In the genomic region with DNA sequence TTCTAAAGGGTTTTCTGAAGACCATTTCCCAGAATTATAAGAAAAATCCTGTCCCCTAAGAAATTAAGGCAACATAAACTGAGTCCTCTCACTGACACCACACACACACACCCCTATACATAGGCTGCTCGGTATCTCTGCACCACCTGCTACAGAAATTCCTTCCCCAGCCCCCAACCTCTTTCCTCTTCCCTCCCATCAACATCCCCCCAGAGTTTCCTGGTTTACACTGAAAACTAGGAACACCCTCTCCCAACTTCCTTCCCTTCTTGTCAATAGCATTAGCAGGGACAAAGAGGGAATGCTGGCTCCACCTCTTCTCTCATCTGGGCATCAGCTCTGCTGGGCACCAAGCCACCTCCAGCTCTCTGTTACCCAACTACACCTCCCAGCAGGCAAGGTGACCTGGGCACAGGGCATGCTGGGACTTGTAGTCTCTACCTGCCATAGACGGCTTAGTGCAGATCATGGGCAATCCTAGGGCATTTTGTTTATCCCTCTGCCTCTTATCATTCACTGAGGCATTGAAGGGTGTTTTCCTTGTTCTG, we compare ENCODE assay signal across 8 cellular contexts. TPM values are rescaled to one million over a fixed set of nuclear protein-coding genes. Genes with fewer than 3 reads are reported as not detected.
DNase-seq lines count a peak whose midpoint lies in the region; ATAC-seq, FAIRE-seq and TF ChIP-seq lines count a peak whose summit lies in the region.

No MANE protein-coding gene starts in this region.

- no peak overlapping the region for H3K4ac ChIP-seq in H1 (replicated peaks; ENCODE audit: insufficient read length, low read depth, low read length)

- FAIRE-seq in A549 (lab: Jason Lieb, UNC) (peak; percentile 98), H1 (lab: Jason Lieb, UNC) (peak; percentile 80)

- peak overlapping the region; percentile 20 to 84; a peak in 4 of 6 replicates for H3K27ac ChIP-seq in A549
- peak overlapping the region; percentile 87 for H3K27ac ChIP-seq in GM23248
- no peak overlapping the region for H3K27ac ChIP-seq in H1 (ENCODE audit: low read depth, low read length)

- in situ Hi-C loops in GM23248 (cut with MboI), result loop anchor here (10.0 kb wide), 1 partner anchor 83 kb away; no protein-coding TSS in a partner anchor

- TF ChIP-seq CTCF in A549 (IDR thresholded peaks at IDR 0.05) (no peak), H1 (IDR thresholded peaks at IDR 0.05; ENCODE audit: control extremely low read depth in 1 of 3, insufficient read depth in 1 of 3, low read depth in 1 of 3, low read length in 3 of 3) (no peak), mesothelial cell of epicardium (IDR thresholded peaks at IDR 0.05; ENCODE audit: unreplicated experiment) (no peak)

- H3K56ac ChIP-seq in H1 (replicated peaks; ENCODE audit: insufficient read length, low read depth, low read length), result no peak overlapping the region

- no peak overlapping the region for H3K4me3 Mint-ChIP-seq in activated CD4-positive, alpha-beta memory T cell treated with anti-CD3 and anti-CD28 coated beads, Interleukin-2, amount 10 ng/mL, durations not matched to agents 7 days and 5 days
- H3K4me3 Mint-ChIP-seq in mesothelial cell of epicardium, result no peak overlapping the region

- H2BK5ac ChIP-seq in H1 (ENCODE audit: low read depth, low read length), result no peak overlapping the region

- peaks cover 23% of the 10 kb centered on the region for H3K36me3 ChIP-seq in GM23248 (ENCODE audit: low read depth)
- peaks cover 0 to 8% (median 4%) of the 10 kb centered on the region in 4 experiments; a peak in 3 of 8 replicates for H3K36me3 ChIP-seq in H1 (ENCODE audit: control insufficient read depth in 2 of 4, insufficient read depth in 4 of 4, low read length in 3 of 4)

- no peak overlapping the region for H3K14ac ChIP-seq in H1 (ENCODE audit: insufficient read length)

- TF ChIP-seq EP300 in A549 (IDR thresholded peaks at IDR 0.05) (no peak), H1 (IDR thresholded peaks at IDR 0.05; ENCODE audit: borderline replicate concordance in 1 of 2, low read depth in 2 of 2, low read length in 2 of 2) (no peak)

- no peak overlapping the region for H4K8ac ChIP-seq in H1 (ENCODE audit: extremely low read depth, insufficient read depth, low read length)

- no peak overlapping the region for H3K18ac ChIP-seq in H1 (ENCODE audit: extremely low read depth, low read length)

- H3K9me3 ChIP-seq in A549, result no peaks in the 10 kb centered on the region
- no peaks in the 10 kb centered on the region for H3K9me3 ChIP-seq in GM23248 (ENCODE audit: low read depth)
- no peaks in the 10 kb centered on the region for H3K9me3 ChIP-seq in H1 (ENCODE audit: insufficient read depth in 2 of 2, low read depth in 1 of 2, low read length in 1 of 2)

- TF ChIP-seq RAD21 in A549 (conservative IDR thresholded peaks at IDR 0.05 in 1 of 2, IDR thresholded peaks at IDR 0.05 in 1 of 2), result no peak
- no peak for TF ChIP-seq RAD21 in H1 (IDR thresholded peaks at IDR 0.05 in 1 of 2, conservative IDR thresholded peaks at IDR 0.05 in 1 of 2; ENCODE audit: low read depth in 2 of 2, low read length in 2 of 2)

- no peaks in the 10 kb centered on the region for H3K23me2 ChIP-seq in H1 (ENCODE audit: low read depth, low read length)

- peak overlapping the region; percentile 41 for H3K4me2 ChIP-seq in A549
- H3K4me2 ChIP-seq in GM23248 (ENCODE audit: unreplicated experiment), result peak overlapping the region; percentile 63
- peak overlapping the region; percentile 29 to 32; a peak in 3 of 4 replicates for H3K4me2 ChIP-seq in H1 (ENCODE audit: insufficient read depth in 1 of 2, low read depth in 2 of 2, low read length in 2 of 2)

- H3F3A ChIP-seq in GM23248 (ENCODE audit: insufficient read depth), result peaks cover 86% of the 10 kb centered on the region

- H3K23ac ChIP-seq in H1 (ENCODE audit: insufficient read length), result no peak overlapping the region

- H2AFZ ChIP-seq in GM23248 (no peak overlapping the region), H1 (ENCODE audit: low read length) (no peak overlapping the region)

- H2BK20ac ChIP-seq in H1 (ENCODE audit: low read length), result no peak overlapping the region

- POLR2A ChIA-PET in A549 (lab: Yijun Ruan, JAX) (interaction anchor here (0.6 to 1.8 kb wide), 7 partner anchors 15 to 129 kb away, joined by 3 to 24 read pairs (median 4); a partner anchor contains a TSS), H1 (lab: Charles Lee; ENCODE audit: partially characterized antibody) (interaction anchor here (0.6 to 2.8 kb wide), 7 partner anchors 9 to 96 kb away, joined by 3 to 19 read pairs (median 3); a partner anchor contains a TSS)
- POLR2A ChIA-PET in activated CD4-positive, alpha-beta memory T cell treated with anti-CD3 and anti-CD28 coated beads, Interleukin-2, amount 10 ng/mL, durations not matched to agents 7 days and 5 days (lab: Charles Lee), result interaction anchor here (1.3 to 3.8 kb wide), 4 partner anchors 15 to 94 kb away, joined by 4 to 18 read pairs (median 9); a partner anchor contains a TSS

- no peak overlapping the region for H4K91ac ChIP-seq in H1 (replicated peaks; ENCODE audit: insufficient read length, low read length)

- no peak overlapping the region; the same call in 1 of the 2 replicates for H2BK15ac ChIP-seq in H1 (ENCODE audit: low read length)

- no peak overlapping the region for H3K27ac Mint-ChIP-seq in activated CD4-positive, alpha-beta memory T cell treated with anti-CD3 and anti-CD28 coated beads, Interleukin-2, amount 10 ng/mL, durations not matched to agents 7 days and 5 days
- peak overlapping the region; percentile 16 for H3K27ac Mint-ChIP-seq in mesothelial cell of epicardium

- H3K9me3 Mint-ChIP-seq in activated CD4-positive, alpha-beta memory T cell treated with anti-CD3 and anti-CD28 coated beads, Interleukin-2, amount 10 ng/mL, durations not matched to agents 7 days and 5 days, result no peaks in the 10 kb centered on the region
- H3K9me3 Mint-ChIP-seq in mesothelial cell of epicardium, result no peaks in the 10 kb centered on the region

- peaks cover 20% of the 10 kb centered on the region for H3K27me3 Mint-ChIP-seq in activated CD4-positive, alpha-beta memory T cell treated with anti-CD3 and anti-CD28 coated beads, Interleukin-2, amount 10 ng/mL, durations not matched to agents 7 days and 5 days
- H3K27me3 Mint-ChIP-seq in mesothelial cell of epicardium (ENCODE audit: low read depth), result no peaks in the 10 kb centered on the region

- H3K27me3 ChIP-seq in GM23248 (replicated peaks; ENCODE audit: insufficient read depth) (no peaks in the 10 kb centered on the region), H1 (replicated peaks in 1 of 4; ENCODE audit: control insufficient read depth in 3 of 4, extremely low read depth in 1 of 4, insufficient read depth in 3 of 4, low read length in 3 of 4) (no peaks in the 10 kb centered on the region)

- TF ChIP-seq POLR2A in A549 (IDR thresholded peaks at IDR 0.05; ENCODE audit: low read length) (no peak), H1 (IDR thresholded peaks at IDR 0.05; ENCODE audit: control extremely low read depth in 1 of 2, low read depth in 2 of 2, low read length in 2 of 2) (no peak)

- ATAC-seq in A549, result peak; percentile 79 to 80
- no peak for ATAC-seq in HG03025 (IDR thresholded peaks at IDR 0.05; ENCODE audit: low FRiP score, unreplicated experiment)

- CTCF ChIA-PET in A549 (lab: Yijun Ruan, JAX), result interaction anchor here (0.9 to 33.2 kb wide), 25 partner anchors 13 to 212 kb away, joined by 3 to 1360 read pairs (median 10); a partner anchor contains a TSS
- CTCF ChIA-PET in activated CD4-positive, alpha-beta memory T cell treated with anti-CD3 and anti-CD28 coated beads, Interleukin-2, amount 10 ng/mL, durations not matched to agents 7 days and 5 days (lab: Charles Lee), result interaction anchor here (0.6 to 15.8 kb wide), 18 partner anchors 9 to 185 kb away, joined by 3 to 342 read pairs (median 4); a partner anchor contains a TSS
- CTCF ChIA-PET in H1 (lab: Charles Lee; ENCODE audit: partially characterized antibody), result interaction anchor here (0.6 to 23.6 kb wide), 18 partner anchors 9 to 288 kb away, joined by 3 to 542 read pairs (median 6); a partner anchor contains a TSS

- H3K79me2 ChIP-seq in GM23248 (ENCODE audit: insufficient read depth), result peaks cover 99% of the 10 kb centered on the region
- no peaks in the 10 kb centered on the region; a peak in 1 of 4 replicates for H3K79me2 ChIP-seq in H1 (ENCODE audit: control insufficient read depth in 1 of 2, insufficient read depth in 2 of 2, low read length in 2 of 2)

- H3K4me1 ChIP-seq in A549 (peaks cover 80% of the 10 kb centered on the region), GM23248 (ENCODE audit: insufficient read depth) (peaks cover 71% of the 10 kb centered on the region), H1 (replicated peaks in 1 of 4; ENCODE audit: control insufficient read depth in 3 of 4, insufficient read depth in 4 of 4, low read length in 3 of 4) (peaks cover 8 to 16% (median 14%) of the 10 kb centered on the region in 4 experiments; a peak in 6 of 7 replicates)

- no peak overlapping the region for H2AK5ac ChIP-seq in H1 (ENCODE audit: low read depth, low read length)

- H3K36me3 Mint-ChIP-seq in activated CD4-positive, alpha-beta memory T cell treated with anti-CD3 and anti-CD28 coated beads, Interleukin-2, amount 10 ng/mL, durations not matched to agents 7 days and 5 days (ENCODE audit: low read depth), result no peaks in the 10 kb centered on the region
- peaks cover 8% of the 10 kb centered on the region for H3K36me3 Mint-ChIP-seq in mesothelial cell of epicardium

- peaks cover 47% of the 10 kb centered on the region; the same call in 1 of the 2 replicates for H4K20me1 ChIP-seq in GM23248 (ENCODE audit: insufficient read depth)
- H4K20me1 ChIP-seq in H1 (replicated peaks in 1 of 2; ENCODE audit: control insufficient read depth in 1 of 2, insufficient read depth in 2 of 2, low read length in 2 of 2), result peaks cover 2 to 3% of the 10 kb centered on the region in 2 experiments

- WGBS in A549 (ENCODE audit: missing lambda C conversion rate), result 25% methylated on average over 2 of the region's 2 CpGs
- 7 to 8% methylated on average over 2 of the region's 2 CpGs for WGBS in GM23248 (ENCODE audit: low coverage in 1 of 2, low lambda C conversion rate in 2 of 2, missing lambda C conversion rate in 2 of 2), 2 experiments
- 25% methylated on average over 2 of the region's 2 CpGs; no CpG with 5 or more reads in 1 of the 2 experiments for WGBS in H1 (ENCODE audit: extremely low coverage in 1 of 2, insufficient coverage in 1 of 2, insufficient read length in 1 of 2, insufficient replicate concordance in 2 of 2, low coverage in 1 of 2, low lambda C conversion rate in 2 of 2, missing lambda C conversion rate in 1 of 2), 2 experiments

- no peaks in the 10 kb centered on the region for H3K9me2 ChIP-seq in GM23248 (ENCODE audit: insufficient read depth)

- H3K9ac ChIP-seq in GM23248, result peak overlapping the region; percentile 33; the same call in 1 of the 2 replicates
- H3K9ac ChIP-seq in H1 (replicated peaks in 1 of 4; ENCODE audit: extremely low read depth in 1 of 4, low read depth in 3 of 4, low read length in 3 of 4), result no peak overlapping the region

- H3K79me1 ChIP-seq in H1 (ENCODE audit: low read depth, low read length), result 0 out of 2 replicates have a peak, but pooled peaks cover 2% of the 10 kb centered on the region

- DNase-seq in A549 (ENCODE audit: low read depth in 1 of 2, low spot score in 1 of 2) (peak; percentile 89 to 96), GM23248 (peak; percentile 80), NCI-H345 treated with DMSO at 0.1 percent for 48 hours (lab: John Stamatoyannopoulos, UW; ENCODE audit: unreplicated experiment) (peak; percentile 58), H1 (ENCODE audit: low read depth in 1 of 2, low spot score in 2 of 2) (peak in 1 of 2 experiments; percentile 72), mesothelial cell of epicardium (ENCODE audit: low spot score in 2 of 2, unreplicated experiment in 2 of 2) (no peak)
- DNase-seq in activated CD4-positive, alpha-beta memory T cell treated with anti-CD3 and anti-CD28 coated beads, Interleukin-2, amount 10 ng/mL, durations not matched to agents 7 days and 5 days, result peak; percentile 68
- peak; percentile 22 to 37 for DNase-seq in stimulated activated CD8-positive, alpha-beta memory T cell treated with anti-CD3 and anti-CD28 coated beads, Interleukin-7, amount 100 ng/mL, for 4 hours (ENCODE audit: low read depth in 2 of 2)

- H2BK120ac ChIP-seq in H1 (replicated peaks; ENCODE audit: low read depth, low read length), result no peak overlapping the region

- H4K5ac ChIP-seq in H1 (ENCODE audit: insufficient read length, low read depth, low read length), result no peak overlapping the region

- H2BK12ac ChIP-seq in H1 (ENCODE audit: low read depth, low read length), result no peak overlapping the region

- H3K4me3 ChIP-seq in A549, result no peak overlapping the region
- H3K4me3 ChIP-seq in GM23248, result peak overlapping the region; percentile 27
- 0 out of 8 replicates have a peak overlapping the region, but pooled peaks of 1 of the 4 experiments have one; percentile 10 for H3K4me3 ChIP-seq in H1 (ENCODE audit: extremely low read depth in 1 of 4, insufficient read depth in 2 of 4, low read depth in 3 of 4, low read length in 4 of 4)

- H3K4me1 Mint-ChIP-seq in activated CD4-positive, alpha-beta memory T cell treated with anti-CD3 and anti-CD28 coated beads, Interleukin-2, amount 10 ng/mL, durations not matched to agents 7 days and 5 days, result peaks cover 10% of the 10 kb centered on the region
- H3K4me1 Mint-ChIP-seq in mesothelial cell of epicardium, result peaks cover 22% of the 10 kb centered on the region

RNA-seq across cellular contexts. Expression of a gene that starts 15.7 kb away (rescaled TPM):
- 91.4 and 101 TPM in 2 replicates for polyA plus RNA-seq in A549 (2011; rRNA removed)
- polyA plus RNA-seq in A549 (2012; cell fraction: cytosol; rRNA removed), result 179 and 201 TPM in 2 replicates
- polyA plus RNA-seq in A549 (2012; cell fraction: nucleus; rRNA removed), result 194 and 208 TPM in 2 replicates
- polyA plus RNA-seq in A549 (2017; fragmentation: RNase III; extraction: RNeasy Plus Mini Kit Qiagen cat#74134 plus additional on column Dnase treatment), result 371 to 416 TPM (median 377 TPM) in 3 replicates
- polyA minus RNA-seq in A549 (2011; rRNA and poly(A)+ RNA removed), result 68.0 and 70.8 TPM in 2 replicates
- 1,074 and 1,102 TPM in 2 replicates for total RNA-seq in GM23248 (2014; rRNA removed; shearing (Covaris generic))
- polyA plus RNA-seq in GM23248 (2016; fragmentation: Nextera tagmentation; extraction: Ambion mirVana), result 666 and 686 TPM in 2 replicates
- 1 to 10 TPM; 1.0 to 1.1 TPM for total RNA-seq in activated CD4-positive, alpha-beta memory T cell treated with anti-CD3 and anti-CD28 coated beads, Interleukin-2, amount 10 ng/mL, durations not matched to agents 7 days and 5 days
- total RNA-seq in H1 (2021; fragmentation: NEBNext Ultra II Directional; extraction: Animal tissue kit (Norgen Biotek cat#: 25700)), result 41.6 and 43.5 TPM in 2 replicates
- polyA plus RNA-seq in H1 (2011; rRNA removed), result 16.2 and 22.6 TPM in 2 replicates
- 25.9 TPM for polyA plus RNA-seq in H1 (2011; cell fraction: cytosol; rRNA removed)
- 16.1 TPM for polyA plus RNA-seq in H1 (2011; cell fraction: nucleus; rRNA removed)
- polyA plus RNA-seq in H1 (2012, experiment 1 of 2), result 28.3 to 38.2 TPM (median 33.3 TPM) in 4 replicates
- 30.3 TPM for polyA plus RNA-seq in H1 (2012, experiment 2 of 2)
- polyA plus RNA-seq in H1 (2013, experiment 1 of 2), result 17.7 TPM
- 18.4 TPM for polyA plus RNA-seq in H1 (2013, experiment 2 of 2)
- polyA minus RNA-seq in H1 (2011; rRNA and poly(A)+ RNA removed), result 8.8 and 10.6 TPM in 2 replicates
- polyA minus RNA-seq in H1 (2011; cell fraction: cytosol; rRNA and poly(A)+ RNA removed), result 22.9 TPM
- 6.8 TPM for polyA minus RNA-seq in H1 (2011; cell fraction: nucleus; rRNA and poly(A)+ RNA removed)
- 53.3 to 54.3 TPM (median 53.9 TPM) in 3 replicates for total RNA-seq in mesothelial cell of epicardium

RNA-seq across cellular contexts. Expression of a gene that starts 19.1 kb away (rescaled TPM):
- 72.8 and 81.9 TPM in 2 replicates for polyA plus RNA-seq in A549 (2011; rRNA removed)
- 49.5 and 57.3 TPM in 2 replicates for polyA plus RNA-seq in A549 (2012; cell fraction: cytosol; rRNA removed)
- 80.0 and 101 TPM in 2 replicates for polyA plus RNA-seq in A549 (2012; cell fraction: nucleus; rRNA removed)
- polyA plus RNA-seq in A549 (2017; fragmentation: RNase III; extraction: RNeasy Plus Mini Kit Qiagen cat#74134 plus additional on column Dnase treatment), result 97.8 to 115 TPM (median 109 TPM) in 3 replicates
- polyA minus RNA-seq in A549 (2011; rRNA and poly(A)+ RNA removed), result 127 and 145 TPM in 2 replicates
- total RNA-seq in GM23248 (2014; rRNA removed; shearing (Covaris generic)), result 79.4 and 84.1 TPM in 2 replicates
- 112 and 115 TPM in 2 replicates for polyA plus RNA-seq in GM23248 (2016; fragmentation: Nextera tagmentation; extraction: Ambion mirVana)
- total RNA-seq in activated CD4-positive, alpha-beta memory T cell treated with anti-CD3 and anti-CD28 coated beads, Interleukin-2, amount 10 ng/mL, durations not matched to agents 7 days and 5 days, result 100 to 1,000 TPM; 130 to 135 TPM
- total RNA-seq in H1 (2021; fragmentation: NEBNext Ultra II Directional; extraction: Animal tissue kit (Norgen Biotek cat#: 25700)), result 94.1 and 94.3 TPM in 2 replicates
- polyA plus RNA-seq in H1 (2011; rRNA removed), result 38.4 and 41.2 TPM in 2 replicates
- polyA plus RNA-seq in H1 (2011; cell fraction: cytosol; rRNA removed), result 48.0 TPM
- 73.3 TPM for polyA plus RNA-seq in H1 (2011; cell fraction: nucleus; rRNA removed)
- polyA plus RNA-seq in H1 (2012, experiment 1 of 2), result 62.3 to 80.8 TPM (median 72.6 TPM) in 4 replicates
- polyA plus RNA-seq in H1 (2012, experiment 2 of 2), result 32.2 TPM
- polyA plus RNA-seq in H1 (2013, experiment 1 of 2), result 41.7 TPM
- polyA plus RNA-seq in H1 (2013, experiment 2 of 2), result 37.9 TPM
- polyA minus RNA-seq in H1 (2011; rRNA and poly(A)+ RNA removed), result 86.0 and 92.4 TPM in 2 replicates
- 59.6 TPM for polyA minus RNA-seq in H1 (2011; cell fraction: cytosol; rRNA and poly(A)+ RNA removed)
- polyA minus RNA-seq in H1 (2011; cell fraction: nucleus; rRNA and poly(A)+ RNA removed), result 60.0 TPM
- total RNA-seq in mesothelial cell of epicardium, result 118 to 129 TPM (median 119 TPM) in 3 replicates

RNA-seq across cellular contexts. Expression of a gene that starts 51.3 kb away (rescaled TPM):
- polyA plus RNA-seq in A549 (2011; rRNA removed) (33.7 and 59.6 TPM in 2 replicates), A549 (2017; fragmentation: RNase III; extraction: RNeasy Plus Mini Kit Qiagen cat#74134 plus additional on column Dnase treatment) (25.8 to 27.3 TPM (median 26.7 TPM) in 3 replicates), GM23248 (2016; fragmentation: Nextera tagmentation; extraction: Ambion mirVana) (21.6 and 26.0 TPM in 2 replicates), H1 (2011; rRNA removed) (63.4 and 77.4 TPM in 2 replicates)
- 36.3 and 39.6 TPM in 2 replicates for polyA plus RNA-seq in A549 (2012; cell fraction: cytosol; rRNA removed)
- polyA plus RNA-seq in A549 (2012; cell fraction: nucleus; rRNA removed), result 219 and 262 TPM in 2 replicates
- 115 and 146 TPM in 2 replicates for polyA minus RNA-seq in A549 (2011; rRNA and poly(A)+ RNA removed)
- 15.3 and 16.3 TPM in 2 replicates for total RNA-seq in GM23248 (2014; rRNA removed; shearing (Covaris generic))
- 1 to 10 TPM; 5.8 to 8.6 TPM for total RNA-seq in activated CD4-positive, alpha-beta memory T cell treated with anti-CD3 and anti-CD28 coated beads, Interleukin-2, amount 10 ng/mL, durations not matched to agents 7 days and 5 days
- total RNA-seq in H1 (2021; fragmentation: NEBNext Ultra II Directional; extraction: Animal tissue kit (Norgen Biotek cat#: 25700)), result 55.3 and 57.3 TPM in 2 replicates
- 46.8 TPM for polyA plus RNA-seq in H1 (2011; cell fraction: cytosol; rRNA removed)
- 157 TPM for polyA plus RNA-seq in H1 (2011; cell fraction: nucleus; rRNA removed)
- 38.3 to 56.3 TPM (median 50.1 TPM) in 4 replicates for polyA plus RNA-seq in H1 (2012, experiment 1 of 2)
- polyA plus RNA-seq in H1 (2012, experiment 2 of 2), result 35.9 TPM
- 56.4 TPM for polyA plus RNA-seq in H1 (2013, experiment 1 of 2)
- 50.9 TPM for polyA plus RNA-seq in H1 (2013, experiment 2 of 2)
- polyA minus RNA-seq in H1 (2011; rRNA and poly(A)+ RNA removed), result 135 and 172 TPM in 2 replicates
- 33.5 TPM for polyA minus RNA-seq in H1 (2011; cell fraction: cytosol; rRNA and poly(A)+ RNA removed)
- polyA minus RNA-seq in H1 (2011; cell fraction: nucleus; rRNA and poly(A)+ RNA removed), result 90.2 TPM
- total RNA-seq in mesothelial cell of epicardium, result 60.4 to 65.6 TPM (median 65.6 TPM) in 3 replicates

Comparison
In these comparisons a context has a peak if more than half of its experiments do, and no peak if none do; other contexts are left out.
1. DNase-seq: peak in A549 (2 of 2), GM23248 (single experiment), NCI-H345 treated with DMSO at 0.1 percent for 48 hours (single experiment), activated CD4-positive, alpha-beta memory T cell treated with anti-CD3 and anti-CD28 coated beads, Interleukin-2, amount 10 ng/mL, durations not matched to agents 7 days and 5 days (single experiment) and stimulated activated CD8-positive, alpha-beta memory T cell treated with anti-CD3 and anti-CD28 coated beads, Interleukin-7, amount 100 ng/mL, for 4 hours (2 of 2); none in mesothelial cell of epicardium (0 of 2).
2. RNA of a gene that starts 15.7 kb away (total RNA-seq): 1,074 to 1,102 TPM in GM23248, 53.3 to 54.3 TPM in mesothelial cell of epicardium and 41.6 to 43.5 TPM in H1; 1.0 to 1.1 TPM in activated CD4-positive, alpha-beta memory T cell treated with anti-CD3 and anti-CD28 coated beads, Interleukin-2, amount 10 ng/mL, durations not matched to agents 7 days and 5 days; every median in the first group is over 10 times any median in the second.
3. Peak in every context shown above with its lines, with median percentiles within 50 percentile points of each other: H3K4me2 ChIP-seq.